ENCODE assay signal across 28 cellular contexts in genomic region chr19:49787746-49788145, GRCh38. TPM values are rescaled to one million over a fixed set of nuclear protein-coding genes. Genes with fewer than 3 reads are reported as not detected.
"Had no signal": no experiment of that assay in that cellular context is flagged by ENCODE, and none has a peak within 500 bp of the region (broad histone marks: within the 10 kb centered on the region; RNA-seq: fewer than 3 reads in every experiment).

No MANE protein-coding gene starts in this region.

- H3K9me3 Mint-ChIP-seq: activated CD4-positive, alpha-beta memory T cell treated with anti-CD3 and anti-CD28 coated beads for 36 hours; activated CD4-positive, alpha-beta T cell treated with anti-CD3 and anti-CD28 coated beads, Interleukin-2, amount 10 ng/mL, durations not matched to agents 24 days and 14 days; activated T-cell treated with anti-CD3 and anti-CD28 coated beads, Interleukin-2, amount 50 U/mL, for 24 hours; activated T-cell treated with anti-CD3 and anti-CD28 coated beads, Interleukin-2, amount 50 U/mL, for 72 hours; brain; effector memory CD8-positive, alpha-beta T cell had no signal

- H3K27me3 ChIP-seq: ascending aorta, esophagus muscularis mucosa, foreskin keratinocyte, gastrocnemius medialis, heart right ventricle had no signal

- DNase-seq: activated CD4-positive, alpha-beta memory T cell treated with anti-CD3 and anti-CD28 coated beads for 36 hours; activated CD4-positive, alpha-beta T cell treated with anti-CD3 and anti-CD28 coated beads for 36 hours; activated CD4-positive, alpha-beta T cell treated with anti-CD3 and anti-CD28 coated beads, Interleukin-2, amount 10 ng/mL, durations not matched to agents 24 days and 14 days; activated CD4-positive, CD25-positive, alpha-beta regulatory T cell; activated CD4-positive, CD25-positive, alpha-beta regulatory T cell treated with anti-CD3 and anti-CD28 coated beads, Interleukin-2, amount 50 U/mL, for 72 hours; activated CD8-positive, alpha-beta memory T cell treated with anti-CD3 and anti-CD28 coated beads, Interleukin-2, amount 10 ng/mL, durations not matched to agents 7 days and 5 days; activated CD8-positive, alpha-beta memory T cell treated with anti-CD3 and anti-CD28 coated beads, Interleukin-2, amount 50 U/mL, for 4 hours; activated CD8-positive, alpha-beta T cell treated with anti-CD3 and anti-CD28 coated beads, Interleukin-2, amount 10 ng/mL, durations not matched to agents 7 days and 5 days; activated gamma-delta T cell; activated naive CD4-positive, alpha-beta T cell; activated naive CD4-positive, alpha-beta T cell treated with anti-CD3 and anti-CD28 coated beads, Interleukin-2, amount 50 U/mL, for 16 hours; activated T-cell treated with anti-CD3 and anti-CD28 coated beads, Interleukin-2, amount 50 U/mL, for 24 hours; activated T-cell treated with anti-CD3 and anti-CD28 coated beads, Interleukin-2, amount 50 U/mL, for 72 hours; cortex of kidney; dermis blood vessel endothelial cell; effector CD4-positive, alpha-beta T cell; effector memory CD8-positive, alpha-beta T cell; erythroblast; foreskin keratinocyte; gastrocnemius medialis; heart right ventricle; T-helper 2 cell had no signal

- H3K4me1 Mint-ChIP-seq: activated CD4-positive, alpha-beta T cell treated with anti-CD3 and anti-CD28 coated beads for 36 hours; activated CD8-positive, alpha-beta memory T cell treated with anti-CD3 and anti-CD28 coated beads, Interleukin-2, amount 10 ng/mL, durations not matched to agents 7 days and 5 days had no signal

- H3K4me1 ChIP-seq: ascending aorta, gastrocnemius medialis had no signal

- H3K9me3 ChIP-seq: ascending aorta, esophagus muscularis mucosa, gastrocnemius medialis, heart right ventricle had no signal

- ATAC-seq: activated CD4-positive, alpha-beta T cell treated with anti-CD3 and anti-CD28 coated beads for 36 hours; activated CD8-positive, alpha-beta memory T cell treated with anti-CD3 and anti-CD28 coated beads, Interleukin-2, amount 10 ng/mL, durations not matched to agents 7 days and 5 days; activated CD8-positive, alpha-beta T cell treated with anti-CD3 and anti-CD28 coated beads, Interleukin-2, amount 10 ng/mL, durations not matched to agents 7 days and 5 days; activated T-cell treated with anti-CD3 and anti-CD28 coated beads, Interleukin-2, amount 50 U/mL, for 72 hours; effector memory CD8-positive, alpha-beta T cell; foreskin keratinocyte; gastrocnemius medialis; heart right ventricle had no signal

- H3K4me3 Mint-ChIP-seq: activated CD4-positive, alpha-beta memory T cell treated with anti-CD3 and anti-CD28 coated beads for 36 hours; activated CD4-positive, alpha-beta T cell treated with anti-CD3 and anti-CD28 coated beads for 36 hours; activated CD4-positive, alpha-beta T cell treated with anti-CD3 and anti-CD28 coated beads, Interleukin-2, amount 10 ng/mL, durations not matched to agents 24 days and 14 days; activated CD8-positive, alpha-beta memory T cell treated with anti-CD3 and anti-CD28 coated beads, Interleukin-2, amount 10 ng/mL, durations not matched to agents 7 days and 5 days; activated CD8-positive, alpha-beta T cell treated with anti-CD3 and anti-CD28 coated beads, Interleukin-2, amount 10 ng/mL, durations not matched to agents 7 days and 5 days; activated naive CD8-positive, alpha-beta T cell; activated T-cell treated with anti-CD3 and anti-CD28 coated beads, Interleukin-2, amount 50 U/mL, for 24 hours; activated T-cell treated with anti-CD3 and anti-CD28 coated beads, Interleukin-2, amount 50 U/mL, for 72 hours; brain; effector memory CD8-positive, alpha-beta T cell had no signal

- H3K4me3 ChIP-seq: ascending aorta, esophagus muscularis mucosa, gastrocnemius medialis, heart right ventricle had no signal

- H3K27me3 Mint-ChIP-seq: activated CD4-positive, alpha-beta memory T cell treated with anti-CD3 and anti-CD28 coated beads for 36 hours; activated CD4-positive, alpha-beta T cell treated with anti-CD3 and anti-CD28 coated beads for 36 hours; activated CD4-positive, alpha-beta T cell treated with anti-CD3 and anti-CD28 coated beads, Interleukin-2, amount 10 ng/mL, durations not matched to agents 24 days and 14 days; activated CD8-positive, alpha-beta memory T cell treated with anti-CD3 and anti-CD28 coated beads, Interleukin-2, amount 10 ng/mL, durations not matched to agents 7 days and 5 days; activated naive CD8-positive, alpha-beta T cell; activated T-cell treated with anti-CD3 and anti-CD28 coated beads, Interleukin-2, amount 50 U/mL, for 24 hours; brain; effector memory CD8-positive, alpha-beta T cell had no signal

- H3K27ac Mint-ChIP-seq: activated CD4-positive, alpha-beta memory T cell treated with anti-CD3 and anti-CD28 coated beads for 36 hours; activated CD4-positive, alpha-beta T cell treated with anti-CD3 and anti-CD28 coated beads for 36 hours; activated CD4-positive, alpha-beta T cell treated with anti-CD3 and anti-CD28 coated beads, Interleukin-2, amount 10 ng/mL, durations not matched to agents 24 days and 14 days; activated CD8-positive, alpha-beta memory T cell treated with anti-CD3 and anti-CD28 coated beads, Interleukin-2, amount 10 ng/mL, durations not matched to agents 7 days and 5 days; activated CD8-positive, alpha-beta T cell treated with anti-CD3 and anti-CD28 coated beads, Interleukin-2, amount 10 ng/mL, durations not matched to agents 7 days and 5 days; activated naive CD8-positive, alpha-beta T cell; activated T-cell treated with anti-CD3 and anti-CD28 coated beads, Interleukin-2, amount 50 U/mL, for 24 hours; activated T-cell treated with anti-CD3 and anti-CD28 coated beads, Interleukin-2, amount 50 U/mL, for 72 hours; brain had no signal

- H3K27ac ChIP-seq: ascending aorta, esophagus muscularis mucosa, foreskin keratinocyte, gastrocnemius medialis, heart right ventricle had no signal

RNA-seq across cellular contexts. Expression of gene TSKS, which starts 24.6 kb away (rescaled TPM):
- total RNA-seq: ascending aorta, bronchial epithelial cell, chondrocyte had no signal
